Comparison of ENCODE assay signal across 8 cellular contexts in genomic region chr17:48037924-48038323, GRCh38. TPM values are rescaled to one million over a fixed set of nuclear protein-coding genes. Genes with fewer than 3 reads are reported as not detected.
DNase-seq lines count a peak whose midpoint lies in the region; ATAC-seq and TF ChIP-seq lines count a peak whose summit lies in the region.

No MANE protein-coding gene starts in this region.

- H3K9me3 ChIP-seq in heart left ventricle (no peaks in the 10 kb centered on the region), mucosa of descending colon (no peaks in the 10 kb centered on the region), aorta (ENCODE audit: control insufficient read depth, low read length) (no peaks in the 10 kb centered on the region)

- peak overlapping the region in 10 of 12 donors; percentile 67 to 89 (median 72) for H3K4me3 ChIP-seq in heart left ventricle
- peak overlapping the region; percentile 74 for H3K4me3 ChIP-seq in brain microvascular endothelial cell (ENCODE audit: low read depth, low read length)
- no peak overlapping the region for H3K4me3 ChIP-seq in mucosa of descending colon
- peak overlapping the region; percentile 48 to 75 for H3K4me3 ChIP-seq in aorta (ENCODE audit: low read length in 2 of 2)

- ATAC-seq in heart left ventricle: peak in 2 of 4 donors; percentile 4 to 16
- peak; percentile 8 for ATAC-seq in mucosa of descending colon
- ATAC-seq in aorta (ENCODE audit: low FRiP score): no peak
- no peak for ATAC-seq in GM21737 (IDR thresholded peaks at IDR 0.05; ENCODE audit: unreplicated experiment)
- no peak for ATAC-seq in GM21529 (IDR thresholded peaks at IDR 0.05; ENCODE audit: unreplicated experiment)

- in situ Hi-C loops in brain microvascular endothelial cell (cut with HindIII; ENCODE audit: low pct_ligation_motif_present, low sequenced_read_pairs): no loop called here

- H3K27ac ChIP-seq in heart left ventricle (peak overlapping the region in 7 of 12 donors; percentile 29 to 86 (median 64)), brain microvascular endothelial cell (no peak overlapping the region), aorta (ENCODE audit: low read depth in 1 of 2, low read length in 2 of 2) (peak overlapping the region in 1 of 2 donors; percentile 75)

- WGBS in heart left ventricle, 4 donors: 18 to 22% (median 19%) methylated on average over 8 of the region's 8 CpGs
- 6 to 12% methylated on average over 7 to 8 of the region's 8 CpGs for WGBS in aorta, 2 donors

- no peak for DNase-seq in heart left ventricle
- DNase-seq in cardiac septum (ENCODE audit: low spot score): no peak
- DNase-seq in brain microvascular endothelial cell: no peak
- peak in 1 of 3 donors; percentile 44 for DNase-seq in mucosa of descending colon
- DNase-seq in aorta: no peak
- DNase-seq in HT-29 (ENCODE audit: low spot score): no peak

- H3K36me3 ChIP-seq in heart left ventricle (peaks cover 0 to 9% (median 0%) of the 10 kb centered on the region in 9 donors), brain microvascular endothelial cell (replicated peaks) (no peaks in the 10 kb centered on the region), mucosa of descending colon (ENCODE audit: low read depth) (no peaks in the 10 kb centered on the region), aorta (ENCODE audit: control insufficient read depth in 1 of 2, insufficient read depth in 2 of 2, low read length in 1 of 2) (peaks cover 0 to 3% of the 10 kb centered on the region in 2 donors)

- peaks cover 0 to 16% (median 0%) of the 10 kb centered on the region in 9 donors for H3K27me3 ChIP-seq in heart left ventricle
- H3K27me3 ChIP-seq in brain microvascular endothelial cell (replicated peaks): no peaks in the 10 kb centered on the region
- no peaks in the 10 kb centered on the region for H3K27me3 ChIP-seq in aorta (ENCODE audit: control insufficient read depth in 1 of 2, insufficient read depth in 2 of 2, low read length in 1 of 2)

- intact Hi-C loops in heart left ventricle (cut with DNase I): loop anchor here in 2 of 10 donors (2.0 kb wide), 2 partner anchors 13 to 37 kb away; no protein-coding TSS in a partner anchor
- intact Hi-C loops in cardiac septum (cut with DNase I): no loop called here
- intact Hi-C loops in mucosa of descending colon (cut with DNase I, micrococcal nuclease): no loop called here
- intact Hi-C loops in aorta (cut with DNase I): no loop called here

- no peak for TF ChIP-seq POLR2A in heart left ventricle (IDR thresholded peaks at IDR 0.05)

- H3K4me1 ChIP-seq in heart left ventricle: peaks cover 0 to 17% (median 11%) of the 10 kb centered on the region in 12 donors
- H3K4me1 ChIP-seq in mucosa of descending colon (ENCODE audit: low read depth): peaks cover 5% of the 10 kb centered on the region
- peaks cover 0 to 4% of the 10 kb centered on the region in 2 donors for H3K4me1 ChIP-seq in aorta (ENCODE audit: control insufficient read depth in 1 of 2, insufficient read depth in 2 of 2, low read length in 2 of 2)

- TF ChIP-seq CTCF in heart left ventricle (IDR thresholded peaks at IDR 0.05) (no peak), brain microvascular endothelial cell (IDR thresholded peaks at IDR 0.05; ENCODE audit: low read depth, low read length, missing control alignments) (no peak), mucosa of descending colon (IDR thresholded peaks at IDR 0.05) (no peak)

RNA-seq across cellular contexts. Expression of gene COPZ2, which starts 0.3 kb away (rescaled TPM):
- total RNA-seq in heart left ventricle: 10 to 100 TPM; 35.4 to 64.3 (median 54.8) TPM
- 10 to 100 TPM; 13.2 to 48.2 TPM for polyA plus RNA-seq in heart left ventricle
- 78.6 TPM for total RNA-seq in cardiac septum
- 10 to 100 TPM in 2 of 3 donors, 1 to 10 TPM in 1; 3.9 to 43.3 (median 14.3) TPM for total RNA-seq in mucosa of descending colon
- 10 to 100 TPM; 59.9 to 84.2 TPM for total RNA-seq in aorta
- polyA plus RNA-seq in aorta: 100 to 1,000 TPM; 104 to 108 TPM
- 0.89 and 4.2 TPM in 2 replicates for total RNA-seq in HT-29 (2014; rRNA removed; shearing (Covaris generic))

RNA-seq across cellular contexts. Expression of gene NFE2L1, which starts 10.2 kb away (rescaled TPM):
- 1,000 to 10,000 TPM in 1 of 9 donors, 100 to 1,000 TPM in 8; 375 to 1,055 (median 606) TPM for total RNA-seq in heart left ventricle
- polyA plus RNA-seq in heart left ventricle: 100 to 1,000 TPM; 254 to 385 TPM
- total RNA-seq in cardiac septum: 604 TPM
- 100 to 1,000 TPM; 182 to 275 (median 247) TPM for total RNA-seq in mucosa of descending colon
- 100 to 1,000 TPM; 161 to 250 TPM for total RNA-seq in aorta
- polyA plus RNA-seq in aorta: 10 to 100 TPM; 80.6 to 83.3 TPM
- 38.1 and 39.5 TPM in 2 replicates for total RNA-seq in HT-29 (2014; rRNA removed; shearing (Covaris generic))
